In genomic region chr11:747176-748006, GRCh38 we compare ENCODE assay signal across 8 cellular contexts. TPM values are rescaled to one million over a fixed set of nuclear protein-coding genes. Genes with fewer than 3 reads are reported as not detected.
DNase-seq lines count a peak whose midpoint lies in the region; ATAC-seq and TF ChIP-seq lines count a peak whose summit lies in the region.

Gene TALDO1, plus strand, starts transcription at chr11:747464. Its CDS starts 18 bp downstream, at chr11:747482.

- peak within 1 kb of the TSS; percentile 93 for H3K4me3 ChIP-seq in BJ (ENCODE audit: low read depth, low read length)
- H3K4me3 ChIP-seq in right lobe of liver: peak within 1 kb of the TSS; percentile 97 to 99 (median 97)

- H3K4me1 ChIP-seq in right lobe of liver: peaks cover 0 to 26% (median 5%) of the 10 kb centered on the region in 4 donors

- peak; percentile 70 for TF ChIP-seq POLR2A in right lobe of liver (IDR thresholded peaks at IDR 0.05)

- WGBS in right lobe of liver (ENCODE audit: insufficient coverage, low coverage, low lambda C conversion rate, missing lambda C conversion rate): 3% methylated on average over 16 of the region's 110 CpGs

- peak; percentile 85 for ATAC-seq in HG03439 (IDR thresholded peaks at IDR 0.05; ENCODE audit: unreplicated experiment)
- ATAC-seq in right lobe of liver: peak; percentile 97 to 99 (median 98)

- DNase-seq in BJ (ENCODE audit: low read depth): peak; percentile 30
- peak; percentile 98 for DNase-seq in GM19238 (ENCODE audit: insufficient read length, low spot score)
- DNase-seq in NCI-H510A treated with DMSO at 0.1 percent for 48 hours (lab: John Stamatoyannopoulos, UW): peak; percentile 79
- DNase-seq in activated CD4-positive, alpha-beta T cell treated with anti-CD3 and anti-CD28 coated beads, Interleukin-2, amount 50 U/mL, for 1 hour: peak; percentile 72
- DNase-seq in dermis blood vessel endothelial cell: peak; percentile 91
- peak; percentile 95 for DNase-seq in right lobe of liver
- DNase-seq in stimulated activated CD4-positive, alpha-beta T cell treated with anti-CD3 and anti-CD28 coated beads, Interleukin-4, amount 100 ng/mL, for 4 hours: peak; percentile 67 to 88

- H3K27ac ChIP-seq in right lobe of liver: peak within 1 kb of the TSS; percentile 67 to 90 (median 75)

- TF ChIP-seq CTCF in BJ (IDR thresholded peaks at IDR 0.05; ENCODE audit: insufficient read depth, low read depth, low read length) (0 out of 2 replicates have a peak, but pooled peaks have one; percentile 8), right lobe of liver (IDR thresholded peaks at IDR 0.05) (peak in 3 of 4 donors; percentile 14 to 35 (median 20))

- intact Hi-C loops in right lobe of liver (cut with DNase I): no loop called here

- CTCF ChIA-PET in BJ (lab: Yijun Ruan, JAX): interaction anchor here (1.0 to 4.4 kb wide), 10 partner anchors 10 to 193 kb away, joined by 3 to 20 read pairs (median 5); no protein-coding TSS in a partner anchor

- H3K27me3 ChIP-seq in BJ (ENCODE audit: control insufficient read depth, insufficient read depth, low read length): no peaks in the 10 kb centered on the region
- no peaks in the 10 kb centered on the region for H3K27me3 ChIP-seq in right lobe of liver

- H3K36me3 ChIP-seq in BJ (ENCODE audit: control insufficient read depth, insufficient read depth, low read length) (peaks cover 2% of the 10 kb centered on the region; the same call in 1 of the 2 replicates), right lobe of liver (no peaks in the 10 kb centered on the region)

- POLR2A ChIA-PET in BJ (lab: Charles Lee): no interaction called here

- no peaks in the 10 kb centered on the region for H3K9me3 ChIP-seq in right lobe of liver

RNA-seq across cellular contexts. Expression of gene TALDO1, which starts in this region (rescaled TPM):
- polyA plus RNA-seq in BJ (2011; rRNA removed): 209 and 278 TPM in 2 replicates
- polyA minus RNA-seq in BJ (2011; rRNA and poly(A)+ RNA removed): 77.7 and 83.2 TPM in 2 replicates
- total RNA-seq in dermis blood vessel endothelial cell (115 and 149 TPM in 2 replicates), right lobe of liver (100 to 1,000 TPM; 102 to 184 (median 150) TPM)

Comparison
In these comparisons a context has a peak if more than half of its experiments do, and no peak if none do; other contexts are left out.
1. Peak in every context shown above with its lines: DNase-seq, ATAC-seq, H3K4me3 ChIP-seq and H3K27ac ChIP-seq.
2. DNase-seq: peak in every context shown above with its lines; median percentile 98 in GM19238; 95 in right lobe of liver; 91 in dermis blood vessel endothelial cell; 79 in NCI-H510A treated with DMSO at 0.1 percent for 48 hours; 78 in stimulated activated CD4-positive, alpha-beta T cell treated with anti-CD3 and anti-CD28 coated beads, Interleukin-4, amount 100 ng/mL, for 4 hours; 72 in activated CD4-positive, alpha-beta T cell treated with anti-CD3 and anti-CD28 coated beads, Interleukin-2, amount 50 U/mL, for 1 hour; 30 in BJ.